ENCODE assay signal across 8 cellular contexts in genomic region chr17:17823433-17824118, GRCh38. TPM values are rescaled to one million over a fixed set of nuclear protein-coding genes. Genes with fewer than 3 reads are reported as not detected.
DNase-seq lines count a peak whose midpoint lies in the region; ATAC-seq, FAIRE-seq and TF ChIP-seq lines count a peak whose summit lies in the region.

No MANE protein-coding gene starts in this region.

- no peak for FAIRE-seq in D721Med (lab: Jason Lieb, UNC)
- no peak for FAIRE-seq in HTR-8/SVneo (lab: Jason Lieb, UNC)

- H3K27ac ChIP-seq in esophagus (ENCODE audit: low read depth in 2 of 2, low read length in 1 of 2) (peak overlapping the region; percentile 87 to 96), muscle layer of duodenum (ENCODE audit: low read length) (peak overlapping the region; percentile 86)

- DNase-seq in D721Med (ENCODE audit: insufficient read length, low spot score) (peak; percentile 98), GM20000 (ENCODE audit: low spot score) (peak; percentile 99), HTR-8/SVneo (ENCODE audit: insufficient read length, low spot score) (peak; percentile 99), OCI-M1 (lab: John Stamatoyannopoulos, UW) (peak; percentile 89)
- peak; percentile 85 for DNase-seq in activated T-cell treated with anti-CD3 and anti-CD28 coated beads, Interleukin-2, amount 50 U/mL, for 1 hour

- H3K4me3 Mint-ChIP-seq in stimulated activated memory B cell treated with anti-CD40 and anti-IgM and Interleukin-4, amounts not matched to agents 10 μg/mL and 1 μg/mL and 100 μg/mL, for 72 hours = peak overlapping the region; percentile 74

- H3K27me3 ChIP-seq in esophagus (ENCODE audit: control insufficient read depth in 1 of 2, insufficient read depth in 2 of 2, low read length in 2 of 2) (no peaks in the 10 kb centered on the region), muscle layer of duodenum (ENCODE audit: low read depth, low read length) (no peaks in the 10 kb centered on the region)

- peak; percentile 91 for ATAC-seq in stimulated activated memory B cell treated with anti-CD40 and anti-IgM and Interleukin-4, amounts not matched to agents 10 μg/mL and 1 μg/mL and 100 μg/mL, for 72 hours

- H3K4me1 ChIP-seq in esophagus (ENCODE audit: control insufficient read depth in 2 of 2, insufficient read depth in 2 of 2, low read length in 1 of 2) (peaks cover 40 to 63% of the 10 kb centered on the region in 2 donors), muscle layer of duodenum (ENCODE audit: control insufficient read depth in 1 of 2, insufficient read depth in 2 of 2, low read length in 2 of 2) (peaks cover 37 to 94% of the 10 kb centered on the region in 2 donors)

- H3K27ac Mint-ChIP-seq in stimulated activated memory B cell treated with anti-CD40 and anti-IgM and Interleukin-4, amounts not matched to agents 10 μg/mL and 1 μg/mL and 100 μg/mL, for 72 hours = peak overlapping the region; percentile 67

- TF ChIP-seq CTCF in D721Med (IDR thresholded peaks at IDR 0.05; ENCODE audit: insufficient read depth, missing control alignments) = no peak
- TF ChIP-seq CTCF in GM20000 (IDR thresholded peaks at IDR 0.05; ENCODE audit: extremely low read depth, missing control alignments) = no peak

- no peaks in the 10 kb centered on the region for H3K27me3 Mint-ChIP-seq in stimulated activated memory B cell treated with anti-CD40 and anti-IgM and Interleukin-4, amounts not matched to agents 10 μg/mL and 1 μg/mL and 100 μg/mL, for 72 hours

- H3K9me3 ChIP-seq in esophagus (ENCODE audit: control insufficient read depth in 2 of 2, insufficient read depth in 1 of 2, low read depth in 1 of 2, low read length in 1 of 2) = no peaks in the 10 kb centered on the region
- no peaks in the 10 kb centered on the region for H3K9me3 ChIP-seq in muscle layer of duodenum (ENCODE audit: control insufficient read depth in 1 of 2, low read length in 2 of 2)

- H3K36me3 ChIP-seq in esophagus (ENCODE audit: control insufficient read depth in 2 of 2, insufficient read depth in 2 of 2, low read length in 1 of 2) (peaks cover 0 to 21% of the 10 kb centered on the region in 2 donors), muscle layer of duodenum (ENCODE audit: control insufficient read depth in 1 of 2, insufficient read depth in 2 of 2, low read length in 2 of 2) (peaks cover 8 to 17% of the 10 kb centered on the region in 2 donors)

- WGBS in esophagus, 2 donors = 1% methylated on average over 36 to 69 of the region's 69 CpGs

- H3K9me3 Mint-ChIP-seq in stimulated activated memory B cell treated with anti-CD40 and anti-IgM and Interleukin-4, amounts not matched to agents 10 μg/mL and 1 μg/mL and 100 μg/mL, for 72 hours = no peaks in the 10 kb centered on the region

- peaks cover 31% of the 10 kb centered on the region for H3K36me3 Mint-ChIP-seq in stimulated activated memory B cell treated with anti-CD40 and anti-IgM and Interleukin-4, amounts not matched to agents 10 μg/mL and 1 μg/mL and 100 μg/mL, for 72 hours

- H3K4me1 Mint-ChIP-seq in stimulated activated memory B cell treated with anti-CD40 and anti-IgM and Interleukin-4, amounts not matched to agents 10 μg/mL and 1 μg/mL and 100 μg/mL, for 72 hours = peaks cover 84% of the 10 kb centered on the region

- H3K4me3 ChIP-seq in esophagus (ENCODE audit: low read depth in 1 of 2, low read length in 2 of 2) (peak overlapping the region; percentile 54 to 68), muscle layer of duodenum (ENCODE audit: low read depth in 1 of 2, low read length in 2 of 2) (peak overlapping the region; percentile 56 to 61)

RNA-seq across cellular contexts. Expression of gene SREBF1, which starts 13.2 kb away (rescaled TPM):
- polyA plus RNA-seq in esophagus = 100 to 1,000 TPM in 1 of 2 donors, 10 to 100 TPM in 1; 95.1 to 116 TPM

Comparison
In these comparisons a context has a peak if more than half of its experiments do, and no peak if none do; other contexts are left out.
1. Peak in every context shown above with its lines: DNase-seq, ATAC-seq, H3K4me3 ChIP-seq and H3K27ac ChIP-seq.